In genomic region chr9:104948277-104948676, GRCh38 we compare ENCODE assay signal across 17 cellular contexts.
"Had no signal": no experiment of that assay in that cellular context is flagged by ENCODE, and none has a peak within 500 bp of the region (broad histone marks: within the 10 kb centered on the region; RNA-seq: fewer than 3 reads in every experiment).

No MANE protein-coding gene starts in this region.

- H3K36me3 Mint-ChIP-seq: activated CD4-positive, alpha-beta memory T cell treated with anti-CD3 and anti-CD28 coated beads for 36 hours; activated naive CD4-positive, alpha-beta T cell treated with anti-CD3 and anti-CD28 coated beads, Interleukin-2, amount 10 ng/mL, durations not matched to agents 7 days and 5 days; memory B cell; naive B cell; type B pancreatic cell had no signal

- H3K4me3 Mint-ChIP-seq: activated CD4-positive, alpha-beta memory T cell treated with anti-CD3 and anti-CD28 coated beads for 36 hours; activated naive CD4-positive, alpha-beta T cell treated with anti-CD3 and anti-CD28 coated beads, Interleukin-2, amount 10 ng/mL, durations not matched to agents 7 days and 5 days; memory B cell; naive B cell; type B pancreatic cell had no signal

- H3K27me3 ChIP-seq: ascending aorta, gastroesophageal sphincter, heart left ventricle, right atrium auricular region, testis had no signal

- H3K27ac ChIP-seq: ascending aorta, coronary artery, gastroesophageal sphincter, heart left ventricle, prostate gland, right atrium auricular region, skin epidermis, testis had no signal

- ATAC-seq: gastroesophageal sphincter, heart left ventricle, left ventricle myocardium superior had no signal

- H3K27me3 Mint-ChIP-seq: activated naive CD4-positive, alpha-beta T cell treated with anti-CD3 and anti-CD28 coated beads, Interleukin-2, amount 10 ng/mL, durations not matched to agents 7 days and 5 days; memory B cell; naive B cell; type B pancreatic cell had no signal

- H3K9me3 Mint-ChIP-seq: activated CD4-positive, alpha-beta memory T cell treated with anti-CD3 and anti-CD28 coated beads for 36 hours; activated naive CD4-positive, alpha-beta T cell treated with anti-CD3 and anti-CD28 coated beads, Interleukin-2, amount 10 ng/mL, durations not matched to agents 7 days and 5 days; memory B cell; naive B cell; type B pancreatic cell had no signal

- H3K4me3 ChIP-seq: ascending aorta, coronary artery, gastroesophageal sphincter, heart left ventricle, prostate gland, right atrium auricular region, skin epidermis, testis had no signal

- DNase-seq: activated CD4-positive, alpha-beta memory T cell treated with anti-CD3 and anti-CD28 coated beads for 36 hours; activated naive CD4-positive, alpha-beta T cell treated with anti-CD3 and anti-CD28 coated beads, Interleukin-2, amount 10 ng/mL, durations not matched to agents 7 days and 5 days; activated T-cell treated with anti-CD3 and anti-CD28 coated beads for 4 hours; heart left ventricle; left ventricle myocardium superior; naive B cell; stimulated activated CD4-positive, alpha-beta T cell treated with anti-CD3 and anti-CD28 coated beads, Interleukin-15, amount 100 ng/mL, for 24 hours; stimulated activated CD4-positive, alpha-beta T cell treated with anti-CD3 and anti-CD28 coated beads, Interleukin-2, amount 100 ng/mL, for 48 hours; testis had no signal

- H3K36me3 ChIP-seq: ascending aorta, gastroesophageal sphincter, heart left ventricle, prostate gland, right atrium auricular region had no signal

- H3K27ac Mint-ChIP-seq: activated CD4-positive, alpha-beta memory T cell treated with anti-CD3 and anti-CD28 coated beads for 36 hours; activated naive CD4-positive, alpha-beta T cell treated with anti-CD3 and anti-CD28 coated beads, Interleukin-2, amount 10 ng/mL, durations not matched to agents 7 days and 5 days; memory B cell; naive B cell; type B pancreatic cell had no signal

- H3K4me1 ChIP-seq: ascending aorta, gastroesophageal sphincter, heart left ventricle, prostate gland, right atrium auricular region, testis had no signal

- H3K9me3 ChIP-seq: ascending aorta, gastroesophageal sphincter, heart left ventricle, prostate gland, right atrium auricular region, testis had no signal

- H3K4me1 Mint-ChIP-seq: activated naive CD4-positive, alpha-beta T cell treated with anti-CD3 and anti-CD28 coated beads, Interleukin-2, amount 10 ng/mL, durations not matched to agents 7 days and 5 days; memory B cell; naive B cell had no signal
